8 cellular contexts compared by ENCODE assay signal in genomic region chr3:154122096-154122911, GRCh38.
DNase-seq lines count a peak whose midpoint lies in the region; ATAC-seq and TF ChIP-seq lines count a peak whose summit lies in the region.

No MANE protein-coding gene starts in this region.

- ATAC-seq in GM18867 (IDR thresholded peaks at IDR 0.05; ENCODE audit: unreplicated experiment), result peak; percentile 2
- ATAC-seq in HG03469 (IDR thresholded peaks at IDR 0.05; ENCODE audit: unreplicated experiment), result no peak

- H3K4me1 ChIP-seq in HUES6 (ENCODE audit: control insufficient read depth, insufficient read depth, low read length) (peaks cover 11% of the 10 kb centered on the region; the same call in 1 of the 2 replicates), stomach smooth muscle (ENCODE audit: control insufficient read depth, insufficient read depth, low read length) (no peaks in the 10 kb centered on the region)

- H3K36me3 ChIP-seq in HUES6 (ENCODE audit: control insufficient read depth, insufficient read depth, low read length) (no peaks in the 10 kb centered on the region; the same call in none of the 2 replicates), brain microvascular endothelial cell (replicated peaks) (no peaks in the 10 kb centered on the region), stomach smooth muscle (ENCODE audit: control insufficient read depth in 2 of 2, insufficient read depth in 2 of 2, low read length in 2 of 2) (no peaks in the 10 kb centered on the region)

- H3K9me3 ChIP-seq in HUES6 (ENCODE audit: control insufficient read depth, insufficient read depth, low read depth, low read length) (no peaks in the 10 kb centered on the region), stomach smooth muscle (ENCODE audit: control insufficient read depth in 2 of 2, low read length in 2 of 2) (no peaks in the 10 kb centered on the region)

- H3K9ac ChIP-seq in HUES6 (ENCODE audit: low read length), result peak overlapping the region; percentile 82
- peak overlapping the region; percentile 89 to 95 for H3K9ac ChIP-seq in stomach smooth muscle (ENCODE audit: low read length in 2 of 2)

- H3K4me3 ChIP-seq in HUES6 (ENCODE audit: low read depth, low read length), result peak overlapping the region; percentile 84
- peak overlapping the region; percentile 80 for H3K4me3 ChIP-seq in brain microvascular endothelial cell (ENCODE audit: low read depth, low read length)
- H3K4me3 ChIP-seq in stomach smooth muscle (ENCODE audit: low read length in 2 of 2), result peak overlapping the region; percentile 92 to 94

- H3K27me3 ChIP-seq in HUES6 (ENCODE audit: control insufficient read depth, insufficient read depth, low read length), result peaks cover 47% of the 10 kb centered on the region
- H3K27me3 ChIP-seq in brain microvascular endothelial cell (replicated peaks), result no peaks in the 10 kb centered on the region
- H3K27me3 ChIP-seq in layer of hippocampus (ENCODE audit: control insufficient read depth, insufficient read depth, low read length), result peaks cover 3% of the 10 kb centered on the region
- no peaks in the 10 kb centered on the region for H3K27me3 ChIP-seq in stomach smooth muscle (ENCODE audit: control insufficient read depth in 1 of 2, insufficient read depth in 2 of 2, low read length in 2 of 2)

- no peak for DNase-seq in brain microvascular endothelial cell
- DNase-seq in hippocampal formation (lab: John Stamatoyannopoulos, UW), result no peak
- no peak for DNase-seq in NCI-H2029 (lab: John Stamatoyannopoulos, UW)

- in situ Hi-C loops in brain microvascular endothelial cell (cut with HindIII; ENCODE audit: low pct_ligation_motif_present, low sequenced_read_pairs), result no loop called here

- no peak overlapping the region for H3K27ac ChIP-seq in HUES6 (ENCODE audit: low read depth, low read length)
- H3K27ac ChIP-seq in brain microvascular endothelial cell, result no peak overlapping the region
- peak overlapping the region; percentile 50 for H3K27ac ChIP-seq in layer of hippocampus (ENCODE audit: low read depth, low read length)
- peak overlapping the region; percentile 82 for H3K27ac ChIP-seq in stomach smooth muscle (ENCODE audit: low read length)

- peak; percentile 1 for TF ChIP-seq CTCF in brain microvascular endothelial cell (IDR thresholded peaks at IDR 0.05; ENCODE audit: low read depth, low read length, missing control alignments)

Comparison
In these comparisons a context has a peak if more than half of its experiments do, and no peak if none do; other contexts are left out.
1. H3K27ac ChIP-seq: peak in layer of hippocampus (single experiment) and stomach smooth muscle (single experiment); none in HUES6 (single experiment) and brain microvascular endothelial cell (single experiment).
2. Peak in every context shown above with its lines, with median percentiles within 50 percentile points of each other: H3K4me3 ChIP-seq.